Comparison of ENCODE assay signal across 7 cellular contexts in genomic region chr17:42456223-42457106, GRCh38. TPM values are rescaled to one million over a fixed set of nuclear protein-coding genes. Genes with fewer than 3 reads are reported as not detected.
DNase-seq lines count a peak whose midpoint lies in the region; ATAC-seq, FAIRE-seq and TF ChIP-seq lines count a peak whose summit lies in the region.

No MANE protein-coding gene starts in this region.

- H3K4me3 ChIP-seq in astrocyte (ENCODE audit: insufficient read depth, low read depth, low read length) = no peak overlapping the region

- TF ChIP-seq CTCF in GM13976 (IDR thresholded peaks at IDR 0.05; ENCODE audit: borderline replicate concordance, control extremely low read depth, extremely low read depth, insufficient read depth, missing control alignments) (no peak), astrocyte (IDR thresholded peaks at IDR 0.05; ENCODE audit: insufficient read depth, low read depth, low read length) (no peak), type B pancreatic cell (conservative IDR thresholded peaks at IDR 0.05) (no peak)

- H3K4me3 Mint-ChIP-seq in astrocyte (ENCODE audit: unreplicated experiment) = no peak overlapping the region
- peak overlapping the region; percentile 15 for H3K4me3 Mint-ChIP-seq in type B pancreatic cell

- H3K9me3 ChIP-seq in astrocyte (ENCODE audit: insufficient read depth, low read depth, low read length) = no peaks in the 10 kb centered on the region

- in situ Hi-C loops in GM13976 (cut with MboI; ENCODE audit: low sequenced_read_pairs, unreplicated experiment) = no loop called here

- no peak for FAIRE-seq in astrocyte (lab: Jason Lieb, UNC)

- peaks cover 15% of the 10 kb centered on the region for H3K79me2 ChIP-seq in astrocyte (ENCODE audit: insufficient read depth, low read length)

- H3K27me3 Mint-ChIP-seq in astrocyte (ENCODE audit: low read depth, unreplicated experiment) (peaks cover 2% of the 10 kb centered on the region), type B pancreatic cell (peaks cover 4% of the 10 kb centered on the region)

- H3K4me2 ChIP-seq in astrocyte (ENCODE audit: low read length) = peak overlapping the region; percentile 67

- no peaks in the 10 kb centered on the region for H3K9me3 Mint-ChIP-seq in astrocyte (ENCODE audit: unreplicated experiment)
- no peaks in the 10 kb centered on the region for H3K9me3 Mint-ChIP-seq in type B pancreatic cell

- H3K4me1 Mint-ChIP-seq in astrocyte (ENCODE audit: low read depth, unreplicated experiment) (peaks cover 30% of the 10 kb centered on the region), type B pancreatic cell (ENCODE audit: unreplicated experiment) (peaks cover 34% of the 10 kb centered on the region)

- DNase-seq in GM13976 (ENCODE audit: low spot score) = peak; percentile 54
- DNase-seq in M059J (ENCODE audit: low read depth) = peak; percentile 73
- peak; percentile 90 for DNase-seq in astrocyte (ENCODE audit: low read depth)
- no peak for DNase-seq in type B pancreatic cell (ENCODE audit: extremely low spot score, unreplicated experiment)
- DNase-seq in activated effector memory CD4-positive, alpha-beta T cell treated with anti-CD3 and anti-CD28 coated beads, Interleukin-2, amount 50 U/mL, for 16 hours = no peak

- no peaks in the 10 kb centered on the region for H3K36me3 ChIP-seq in astrocyte (ENCODE audit: insufficient read depth, low read length)

- H2AFZ ChIP-seq in astrocyte (ENCODE audit: low read depth, low read length) = peak overlapping the region; percentile 15

- no peaks in the 10 kb centered on the region for H3K36me3 Mint-ChIP-seq in astrocyte (ENCODE audit: low read depth, unreplicated experiment)
- peaks cover 3% of the 10 kb centered on the region for H3K36me3 Mint-ChIP-seq in type B pancreatic cell

- H3K27me3 ChIP-seq in astrocyte (ENCODE audit: insufficient read depth, low read length) = no peaks in the 10 kb centered on the region
- no peaks in the 10 kb centered on the region for H3K27me3 ChIP-seq in layer of hippocampus (ENCODE audit: control insufficient read depth, insufficient read depth, low read length)

- H4K20me1 ChIP-seq in astrocyte (ENCODE audit: insufficient read depth, low read length) = peaks cover 22% of the 10 kb centered on the region

- H3K9ac ChIP-seq in astrocyte (ENCODE audit: low read length) = peak overlapping the region; percentile 2

- H3K27ac ChIP-seq in astrocyte (ENCODE audit: low read depth, low read length) (no peak overlapping the region), layer of hippocampus (ENCODE audit: low read depth, low read length) (peak overlapping the region; percentile 63)

- H3K27ac Mint-ChIP-seq in astrocyte (ENCODE audit: unreplicated experiment) (peak overlapping the region; percentile 60), type B pancreatic cell (peak overlapping the region; percentile 76)

- H3K4me1 ChIP-seq in astrocyte (ENCODE audit: insufficient read depth, low read length) = peaks cover 25% of the 10 kb centered on the region

- ATAC-seq in HG03442 (IDR thresholded peaks at IDR 0.05; ENCODE audit: unreplicated experiment) = no peak

RNA-seq across cellular contexts. Expression of gene ATP6V0A1, which starts 2.2 kb away (rescaled TPM):
- 21.5 and 29.6 TPM in 2 replicates for total RNA-seq in M059J (2014; rRNA removed; shearing (Covaris generic))
- 75.8 and 78.6 TPM in 2 replicates for total RNA-seq in astrocyte
- 65.5 and 69.4 TPM in 2 replicates for total RNA-seq in type B pancreatic cell (ENCODE audit: low replicate concordance)

RNA-seq across cellular contexts. Expression of gene CAVIN1, which starts 33.4 kb away (rescaled TPM):
- 233 and 412 TPM in 2 replicates for total RNA-seq in M059J (2014; rRNA removed; shearing (Covaris generic))
- 602 and 644 TPM in 2 replicates for total RNA-seq in astrocyte
- 21.9 and 49.0 TPM in 2 replicates for total RNA-seq in type B pancreatic cell (ENCODE audit: low replicate concordance)

Comparison
In these comparisons a context has a peak if more than half of its experiments do, and no peak if none do; other contexts are left out.
1. DNase-seq: peak in GM13976 (single experiment), M059J (single experiment) and astrocyte (single experiment); none in type B pancreatic cell (single experiment) and activated effector memory CD4-positive, alpha-beta T cell treated with anti-CD3 and anti-CD28 coated beads, Interleukin-2, amount 50 U/mL, for 16 hours (single experiment).